20 cellular contexts compared by ENCODE assay signal in genomic region chr20:7601431-7601830, GRCh38.
DNase-seq lines count a peak whose midpoint lies in the region; ATAC-seq, FAIRE-seq and TF ChIP-seq lines count a peak whose summit lies in the region.
"Had no signal": no experiment of that assay in that cellular context is flagged by ENCODE, and none has a peak within 500 bp of the region (broad histone marks: within the 10 kb centered on the region; RNA-seq: fewer than 3 reads in every experiment).

No MANE protein-coding gene starts in this region.

- H3K36me3 Mint-ChIP-seq in GM23338 (ENCODE audit: low read depth): no peaks in the 10 kb centered on the region
- H3K36me3 Mint-ChIP-seq in mesothelial cell of epicardium: no peaks in the 10 kb centered on the region
- H3K36me3 Mint-ChIP-seq: CD4-positive, alpha-beta memory T cell had no signal

- H3K27ac ChIP-seq in GM23338 (ENCODE audit: low read depth): no peak overlapping the region
- no peak overlapping the region for H3K27ac ChIP-seq in upper lobe of left lung
- H3K27ac ChIP-seq: A549, C4-2B had no signal

- no peaks in the 10 kb centered on the region for H3F3A ChIP-seq in GM23338 (replicated peaks; ENCODE audit: low read depth)

- TF ChIP-seq POLR2A in upper lobe of left lung (IDR thresholded peaks at IDR 0.05): no peak

- H2AFZ ChIP-seq in GM23338: peak overlapping the region; percentile 57; the same call in 1 of the 2 replicates

- no peaks in the 10 kb centered on the region for H3K9me3 Mint-ChIP-seq in GM23338
- H3K9me3 Mint-ChIP-seq in mesothelial cell of epicardium: peaks cover 14% of the 10 kb centered on the region

- H3K9me3 ChIP-seq in upper lobe of left lung: no peaks in the 10 kb centered on the region
- H3K9me3 ChIP-seq: BE2C had no signal

- ATAC-seq in GM23338: no peak
- ATAC-seq in upper lobe of left lung (ENCODE audit: low FRiP score in 2 of 2): no peak
- ATAC-seq: A549, HepG2 had no signal

- H3K4me3 Mint-ChIP-seq in GM23338 (no peak overlapping the region), mesothelial cell of epicardium (no peak overlapping the region)
- H3K4me3 Mint-ChIP-seq: CD4-positive, alpha-beta memory T cell; HFFc6 had no signal

- H3K27ac Mint-ChIP-seq in GM23338: peak overlapping the region; percentile 66; the same call in 1 of the 2 replicates
- peak overlapping the region; percentile 14 for H3K27ac Mint-ChIP-seq in mesothelial cell of epicardium
- H3K27ac Mint-ChIP-seq: CD4-positive, alpha-beta memory T cell; HFFc6 had no signal

- no peaks in the 10 kb centered on the region for H4K20me1 ChIP-seq in GM23338 (replicated peaks; ENCODE audit: insufficient read depth)

- peaks cover 5% of the 10 kb centered on the region; the same call in 1 of the 2 replicates for H3K4me1 ChIP-seq in GM23338 (ENCODE audit: insufficient read depth)
- no peaks in the 10 kb centered on the region for H3K4me1 ChIP-seq in upper lobe of left lung
- H3K4me1 ChIP-seq: A549, BE2C had no signal

- H3K9me2 ChIP-seq in GM23338 (ENCODE audit: insufficient read depth): peaks cover 12% of the 10 kb centered on the region; the same call in 1 of the 2 replicates

- no peak for TF ChIP-seq EP300 in upper lobe of left lung (IDR thresholded peaks at IDR 0.05)

- H3K27me3 Mint-ChIP-seq in GM23338 (ENCODE audit: insufficient read depth, low read depth, poor library complexity): no peaks in the 10 kb centered on the region
- H3K27me3 Mint-ChIP-seq in mesothelial cell of epicardium (ENCODE audit: low read depth): no peaks in the 10 kb centered on the region
- H3K27me3 Mint-ChIP-seq: CD4-positive, alpha-beta memory T cell had no signal

- 77 to 92% methylated on average over 1 of the region's 1 CpG for WGBS in upper lobe of left lung, 2 donors

- no peak for FAIRE-seq in bronchial epithelial cell (lab: Jason Lieb, UNC)
- FAIRE-seq: A549, D721Med, GM19239, HepG2, HTR-8/SVneo had no signal

- H3K79me2 ChIP-seq in GM23338 (replicated peaks; ENCODE audit: insufficient read depth): no peaks in the 10 kb centered on the region

- DNase-seq in GM23338 (ENCODE audit: low spot score): no peak
- peak; percentile 20 for DNase-seq in NCI-H69 (lab: John Stamatoyannopoulos, UW)
- DNase-seq in bronchial epithelial cell (ENCODE audit: low read depth): peak; percentile 78
- DNase-seq in mesothelial cell of epicardium (ENCODE audit: low spot score in 2 of 2, unreplicated experiment in 2 of 2): no peak
- DNase-seq in NOMO-1 treated with DMSO at 0.1 percent for 48 hours (lab: John Stamatoyannopoulos, UW; ENCODE audit: unreplicated experiment): no peak
- DNase-seq in putamen (ENCODE audit: low spot score): no peak
- DNase-seq in upper lobe of left lung: no peak
- DNase-seq: BE2C; CD4-positive, alpha-beta memory T cell; COR-L47; DMS153; GF-D8; HCEC 1CT; HFFc6 had no signal

- TF ChIP-seq CTCF in GM23338 (conservative IDR thresholded peaks at IDR 0.05; ENCODE audit: low read depth in 2 of 2) (no peak), bronchial epithelial cell (IDR thresholded peaks at IDR 0.05; ENCODE audit: insufficient read depth, low read length, severe bottlenecking) (no peak), mesothelial cell of epicardium (IDR thresholded peaks at IDR 0.05; ENCODE audit: unreplicated experiment) (no peak), upper lobe of left lung (IDR thresholded peaks at IDR 0.05) (no peak)

- H3K4me1 Mint-ChIP-seq in GM23338: peaks cover 10% of the 10 kb centered on the region
- peaks cover 2% of the 10 kb centered on the region for H3K4me1 Mint-ChIP-seq in mesothelial cell of epicardium
- H3K4me1 Mint-ChIP-seq: CD4-positive, alpha-beta memory T cell had no signal

- H3K36me3 ChIP-seq in GM23338 (ENCODE audit: insufficient read depth) (no peaks in the 10 kb centered on the region), bronchial epithelial cell (ENCODE audit: control insufficient read depth, insufficient read depth, low read length) (no peaks in the 10 kb centered on the region), upper lobe of left lung (no peaks in the 10 kb centered on the region)
- H3K36me3 ChIP-seq: BE2C had no signal

- H3K4me3 ChIP-seq in GM23338 (no peak overlapping the region), bronchial epithelial cell (ENCODE audit: low read depth, low read length) (no peak overlapping the region), upper lobe of left lung (no peak overlapping the region)
- H3K4me3 ChIP-seq: A549 had no signal

- H3K27me3 ChIP-seq in GM23338 (ENCODE audit: insufficient read depth): no peaks in the 10 kb centered on the region
- no peaks in the 10 kb centered on the region for H3K27me3 ChIP-seq in bronchial epithelial cell (ENCODE audit: control insufficient read depth, insufficient read depth, low read length)
- H3K27me3 ChIP-seq in upper lobe of left lung: no peaks in the 10 kb centered on the region
- H3K27me3 ChIP-seq: BE2C had no signal

- no peak overlapping the region for H3K4me2 ChIP-seq in GM23338
- H3K4me2 ChIP-seq: A549 had no signal

TF ChIP-seq in GM23338, 12 proteins besides CTCF, POLR2A, EP300 and RAD21 (continues in another document):
- TF ChIP-seq REST (IDR thresholded peaks at IDR 0.05; ENCODE audit: unreplicated experiment) (no peak), EZH2 (IDR thresholded peaks at IDR 0.05; ENCODE audit: low read depth, unreplicated experiment) (no peak), ZNF114 (CRISPR knock-in tag; IDR thresholded peaks at IDR 0.05) (no peak), POLR2AphosphoS5 (IDR thresholded peaks at IDR 0.05; ENCODE audit: low read depth) (no peak), STAT1 (IDR thresholded peaks at IDR 0.05; ENCODE audit: unreplicated experiment) (no peak), ETS1 (IDR thresholded peaks at IDR 0.05) (no peak), JUNB (IDR thresholded peaks at IDR 0.05; ENCODE audit: unreplicated experiment) (no peak), NANOG (IDR thresholded peaks at IDR 0.05; ENCODE audit: borderline replicate concordance) (no peak)

Comparison
In these comparisons a context has a peak if more than half of its experiments do, and no peak if none do; other contexts are left out.
1. DNase-seq: peak in NCI-H69 (single experiment) and bronchial epithelial cell (single experiment); none in GM23338 (single experiment), mesothelial cell of epicardium (0 of 2), NOMO-1 treated with DMSO at 0.1 percent for 48 hours (single experiment), putamen (single experiment) and upper lobe of left lung (0 of 2).